16 cellular contexts compared by ENCODE assay signal in genomic region chr20:38249536-38250310, GRCh38. TPM values are rescaled to one million over a fixed set of nuclear protein-coding genes. Genes with fewer than 3 reads are reported as not detected.
"Had no signal": no experiment of that assay in that cellular context is flagged by ENCODE, and none has a peak within 500 bp of the region (broad histone marks: within the 10 kb centered on the region; RNA-seq: fewer than 3 reads in every experiment).

No MANE protein-coding gene starts in this region.

- H3K36me3 Mint-ChIP-seq: natural killer cell treated with Interleukin-12 subunit alpha and Interleukin-12 subunit beta and Interleukin-15 and Interleukin-18, amount 100 ng/mL, for 72 hours had no signal

- H3K27ac ChIP-seq: heart right ventricle, ovary, stomach, thyroid gland had no signal

- DNase-seq: activated CD4-positive, alpha-beta T cell treated with anti-CD3 and anti-CD28 coated beads, Interleukin-2, amount 50 U/mL, for 4 hours; activated naive CD8-positive, alpha-beta T cell treated with anti-CD3 and anti-CD28 coated beads for 36 hours; activated T-cell treated with anti-CD3 and anti-CD28 coated beads, Interleukin-2, amount 50 U/mL, for 1 hour; heart right ventricle; mammary epithelial cell; mucosa of descending colon; stimulated activated CD4-positive, alpha-beta T cell treated with anti-CD3 and anti-CD28 coated beads, Interleukin-15, amount 100 ng/mL, for 24 hours; stimulated activated CD4-positive, alpha-beta T cell treated with anti-CD3 and anti-CD28 coated beads, Interleukin-4, amount 100 ng/mL, for 24 hours; stomach; thyroid gland had no signal

- H3K27ac Mint-ChIP-seq: activated naive CD8-positive, alpha-beta T cell treated with anti-CD3 and anti-CD28 coated beads for 36 hours; natural killer cell treated with Interleukin-12 subunit alpha and Interleukin-12 subunit beta and Interleukin-15 and Interleukin-18, amount 100 ng/mL, for 72 hours had no signal

- H3K4me3 Mint-ChIP-seq: activated naive CD8-positive, alpha-beta T cell treated with anti-CD3 and anti-CD28 coated beads for 36 hours; natural killer cell treated with Interleukin-12 subunit alpha and Interleukin-12 subunit beta and Interleukin-15 and Interleukin-18, amount 100 ng/mL, for 72 hours had no signal

- H3K9me3 Mint-ChIP-seq: natural killer cell treated with Interleukin-12 subunit alpha and Interleukin-12 subunit beta and Interleukin-15 and Interleukin-18, amount 100 ng/mL, for 72 hours had no signal

- ATAC-seq: activated CD4-positive, CD25-positive, alpha-beta regulatory T cell treated with anti-CD3 and anti-CD28 coated beads, Interleukin-2, amount 50 U/mL, for 24 hours; esophagus mucosa; heart right ventricle; mucosa of descending colon had no signal

- H3K27me3 ChIP-seq: dorsolateral prefrontal cortex, heart right ventricle, ovary, stomach, thyroid gland had no signal

- H3K4me3 ChIP-seq: dorsolateral prefrontal cortex, heart right ventricle, mucosa of descending colon, ovary, stomach, thyroid gland had no signal

- H3K4me1 Mint-ChIP-seq: activated naive CD8-positive, alpha-beta T cell treated with anti-CD3 and anti-CD28 coated beads for 36 hours had no signal

- H3K9me3 ChIP-seq: heart right ventricle, mucosa of descending colon, ovary, stomach, thyroid gland had no signal

- H3K36me3 ChIP-seq: ovary, stomach, thyroid gland had no signal

RNA-seq across cellular contexts. Expression of gene KIAA1755, which starts 10.8 kb away (rescaled TPM):
- total RNA-seq: activated naive CD8-positive, alpha-beta T cell treated with anti-CD3 and anti-CD28 coated beads for 36 hours; natural killer cell treated with Interleukin-12 subunit alpha and Interleukin-12 subunit beta and Interleukin-15 and Interleukin-18, amount 100 ng/mL, for 72 hours; T-helper 2 cell treated with Interferon-gamma antibody and Interleukin-4, amounts not matched to agents 100 ng/mL and 5 ng/mL, for 36 hours had no signal

RNA-seq across cellular contexts. Expression of gene BPI, which starts 54.2 kb away (rescaled TPM):
- total RNA-seq: activated naive CD8-positive, alpha-beta T cell treated with anti-CD3 and anti-CD28 coated beads for 36 hours; esophagus mucosa; mammary epithelial cell; natural killer cell treated with Interleukin-12 subunit alpha and Interleukin-12 subunit beta and Interleukin-15 and Interleukin-18, amount 100 ng/mL, for 72 hours; T-helper 2 cell treated with Interferon-gamma antibody and Interleukin-4, amounts not matched to agents 100 ng/mL and 5 ng/mL, for 36 hours had no signal
